In genomic region chr11:128891410-128891861, GRCh38 we compare ENCODE assay signal across 11 cellular contexts. TPM values are rescaled to one million over a fixed set of nuclear protein-coding genes. Genes with fewer than 3 reads are reported as not detected.
DNase-seq lines count a peak whose midpoint lies in the region; ATAC-seq, FAIRE-seq and TF ChIP-seq lines count a peak whose summit lies in the region.
"Had no signal": no experiment of that assay in that cellular context is flagged by ENCODE, and none has a peak within 500 bp of the region (broad histone marks: within the 10 kb centered on the region; RNA-seq: fewer than 3 reads in every experiment).

No MANE protein-coding gene starts in this region.

- H3K27me3 ChIP-seq in esophagus muscularis mucosa = peaks cover 0 to 53% (median 8%) of the 10 kb centered on the region in 4 donors
- no peaks in the 10 kb centered on the region for H3K27me3 ChIP-seq in vagina

- no peak for TF ChIP-seq EP300 in esophagus muscularis mucosa (IDR thresholded peaks at IDR 0.05)

- H3K4me1 Mint-ChIP-seq in nephron progenitor cell = peaks cover 57% of the 10 kb centered on the region
- H3K4me1 Mint-ChIP-seq in activated T-helper 1 cell treated with anti-CD3 and anti-CD28 coated beads, Interleukin-12 subunit alpha, Interleukin-12 subunit beta, Interleukin-2, Interleukin-4 antibody, amounts not matched to agents 30 ng/mL and 10 ng/mL and 1 ng/mL, durations not matched to agents 14 hours and 24 hours and 36 hours (ENCODE audit: low read depth) = peaks cover 6% of the 10 kb centered on the region

- no peak overlapping the region for H3K27ac Mint-ChIP-seq in nephron progenitor cell
- H3K27ac Mint-ChIP-seq in activated T-helper 1 cell treated with anti-CD3 and anti-CD28 coated beads, Interleukin-12 subunit alpha, Interleukin-12 subunit beta, Interleukin-2, Interleukin-4 antibody, amounts not matched to agents 30 ng/mL and 10 ng/mL and 1 ng/mL, durations not matched to agents 14 hours and 24 hours and 36 hours = no peak overlapping the region
- H3K27ac Mint-ChIP-seq: activated CD4-positive, alpha-beta T cell treated with anti-CD3 and anti-CD28 coated beads, Interleukin-2, amount 10 ng/mL, durations not matched to agents 7 days and 5 days had no signal

- H3K36me3 ChIP-seq in esophagus muscularis mucosa (no peaks in the 10 kb centered on the region), vagina (no peaks in the 10 kb centered on the region)

- no peak for TF ChIP-seq POLR2A in esophagus muscularis mucosa (IDR thresholded peaks at IDR 0.05; ENCODE audit: low read depth)
- no peak for TF ChIP-seq POLR2A in vagina (IDR thresholded peaks at IDR 0.05)

- in situ Hi-C loops in GM13976 (cut with MboI; ENCODE audit: low sequenced_read_pairs, unreplicated experiment) = loop anchor here (25.0 kb wide), 1 partner anchor 446 kb away; no protein-coding TSS in a partner anchor

- no peak overlapping the region for H3K27ac ChIP-seq in esophagus muscularis mucosa (replicated peaks in 1 of 4)
- H3K27ac ChIP-seq in vagina = no peak overlapping the region

- 30% methylated on average over 9 of the region's 10 CpGs for WGBS in esophagus muscularis mucosa

- H3K9me3 Mint-ChIP-seq in nephron progenitor cell = no peaks in the 10 kb centered on the region
- no peaks in the 10 kb centered on the region for H3K9me3 Mint-ChIP-seq in activated T-helper 1 cell treated with anti-CD3 and anti-CD28 coated beads, Interleukin-12 subunit alpha, Interleukin-12 subunit beta, Interleukin-2, Interleukin-4 antibody, amounts not matched to agents 30 ng/mL and 10 ng/mL and 1 ng/mL, durations not matched to agents 14 hours and 24 hours and 36 hours
- H3K9me3 Mint-ChIP-seq: activated CD4-positive, alpha-beta T cell treated with anti-CD3 and anti-CD28 coated beads, Interleukin-2, amount 10 ng/mL, durations not matched to agents 7 days and 5 days had no signal

- H3K4me1 ChIP-seq in esophagus muscularis mucosa (peaks cover 19 to 27% (median 20%) of the 10 kb centered on the region in 4 donors), vagina (peaks cover 12% of the 10 kb centered on the region)

- H3K4me3 Mint-ChIP-seq in nephron progenitor cell = peak overlapping the region; percentile 84
- H3K4me3 Mint-ChIP-seq in activated T-helper 1 cell treated with anti-CD3 and anti-CD28 coated beads, Interleukin-12 subunit alpha, Interleukin-12 subunit beta, Interleukin-2, Interleukin-4 antibody, amounts not matched to agents 30 ng/mL and 10 ng/mL and 1 ng/mL, durations not matched to agents 14 hours and 24 hours and 36 hours = no peak overlapping the region

- H3K9me3 ChIP-seq in esophagus muscularis mucosa (no peaks in the 10 kb centered on the region), vagina (no peaks in the 10 kb centered on the region)

- DNase-seq in cardiac septum (ENCODE audit: low spot score) (peak; percentile 69), Right ventricle myocardium superior (no peak), esophagus muscularis mucosa (ENCODE audit: extremely low spot score) (no peak), nephron progenitor cell (peak; percentile 20), vagina (ENCODE audit: extremely low spot score in 2 of 2) (no peak), GM13976 (ENCODE audit: low spot score) (no peak), urothelium cell line (ENCODE audit: low spot score) (no peak)
- DNase-seq in activated T-helper 1 cell treated with anti-CD3 and anti-CD28 coated beads, Interleukin-12 subunit alpha, Interleukin-12 subunit beta, Interleukin-2, Interleukin-4 antibody, amounts not matched to agents 30 ng/mL and 10 ng/mL and 1 ng/mL, durations not matched to agents 14 hours and 24 hours and 36 hours (ENCODE audit: low spot score) = no peak
- DNase-seq: activated CD4-positive, alpha-beta T cell treated with anti-CD3 and anti-CD28 coated beads, Interleukin-2, amount 10 ng/mL, durations not matched to agents 7 days and 5 days; cerebellar nuclear complex had no signal

- H3K27me3 Mint-ChIP-seq in nephron progenitor cell (ENCODE audit: low read depth, poor library complexity) = peaks cover 58% of the 10 kb centered on the region
- H3K27me3 Mint-ChIP-seq in activated T-helper 1 cell treated with anti-CD3 and anti-CD28 coated beads, Interleukin-12 subunit alpha, Interleukin-12 subunit beta, Interleukin-2, Interleukin-4 antibody, amounts not matched to agents 30 ng/mL and 10 ng/mL and 1 ng/mL, durations not matched to agents 14 hours and 24 hours and 36 hours (ENCODE audit: insufficient read depth) = peaks cover 57% of the 10 kb centered on the region

- ATAC-seq in Right ventricle myocardium superior (ENCODE audit: poor library complexity) = no peak

- peak overlapping the region; percentile 57 to 66 (median 58) for H3K4me3 ChIP-seq in esophagus muscularis mucosa
- H3K4me3 ChIP-seq in vagina = peak overlapping the region; percentile 44 to 70

- H3K36me3 Mint-ChIP-seq in nephron progenitor cell (ENCODE audit: low read depth) = no peaks in the 10 kb centered on the region
- no peaks in the 10 kb centered on the region for H3K36me3 Mint-ChIP-seq in activated T-helper 1 cell treated with anti-CD3 and anti-CD28 coated beads, Interleukin-12 subunit alpha, Interleukin-12 subunit beta, Interleukin-2, Interleukin-4 antibody, amounts not matched to agents 30 ng/mL and 10 ng/mL and 1 ng/mL, durations not matched to agents 14 hours and 24 hours and 36 hours (ENCODE audit: low read depth)

- intact Hi-C loops in cardiac septum (cut with DNase I) (loop anchor here (2.0 kb wide), 1 partner anchor 13 kb away; no protein-coding TSS in a partner anchor), Right ventricle myocardium superior (cut with DNase I) (no loop called here), esophagus muscularis mucosa (cut with DNase I) (no loop called here), vagina (cut with DNase I) (no loop called here)
- intact Hi-C loops in activated T-helper 1 cell treated with anti-CD3 and anti-CD28 coated beads, Interleukin-12 subunit alpha, Interleukin-12 subunit beta, Interleukin-2, Interleukin-4 antibody, amounts not matched to agents 30 ng/mL and 10 ng/mL and 1 ng/mL, durations not matched to agents 14 hours and 24 hours and 36 hours (cut with micrococcal nuclease) = no loop called here

- TF ChIP-seq CTCF in esophagus muscularis mucosa (IDR thresholded peaks at IDR 0.05) (no peak), nephron progenitor cell (IDR thresholded peaks at IDR 0.05) (no peak), vagina (IDR thresholded peaks at IDR 0.05) (no peak), GM13976 (IDR thresholded peaks at IDR 0.05; ENCODE audit: borderline replicate concordance, control extremely low read depth, extremely low read depth, insufficient read depth, missing control alignments) (no peak)

- no peak for FAIRE-seq in urothelium cell line (lab: Jason Lieb, UNC)

RNA-seq across cellular contexts. Expression of gene KCNJ5, which starts 0.3 kb away (rescaled TPM):
- total RNA-seq in cardiac septum (12.1 TPM), Right ventricle myocardium superior (4.4 TPM), esophagus muscularis mucosa (1 to 10 TPM in 2 of 4 donors, under 1 TPM in 2; 0.80 to 3.8 (median 1.00) TPM), vagina (1.5 TPM)
- total RNA-seq in activated T-helper 1 cell treated with anti-CD3 and anti-CD28 coated beads, Interleukin-12 subunit alpha, Interleukin-12 subunit beta, Interleukin-2, Interleukin-4 antibody, amounts not matched to agents 30 ng/mL and 10 ng/mL and 1 ng/mL, durations not matched to agents 14 hours and 24 hours and 36 hours = 0.12 TPM in 1 of 2 replicates, not detected in the other
- total RNA-seq: activated CD4-positive, alpha-beta T cell treated with anti-CD3 and anti-CD28 coated beads, Interleukin-2, amount 10 ng/mL, durations not matched to agents 7 days and 5 days; CD4-positive, CD25-positive, alpha-beta regulatory T cell had no signal

RNA-seq across cellular contexts. Expression of gene KCNJ1, which starts 24.3 kb away (rescaled TPM):
- total RNA-seq in cardiac septum (not detected), Right ventricle myocardium superior (not detected), esophagus muscularis mucosa (not detected), vagina (1.5 TPM)
- total RNA-seq in activated T-helper 1 cell treated with anti-CD3 and anti-CD28 coated beads, Interleukin-12 subunit alpha, Interleukin-12 subunit beta, Interleukin-2, Interleukin-4 antibody, amounts not matched to agents 30 ng/mL and 10 ng/mL and 1 ng/mL, durations not matched to agents 14 hours and 24 hours and 36 hours = not detected in 2 replicates
- total RNA-seq: activated CD4-positive, alpha-beta T cell treated with anti-CD3 and anti-CD28 coated beads, Interleukin-2, amount 10 ng/mL, durations not matched to agents 7 days and 5 days; CD4-positive, CD25-positive, alpha-beta regulatory T cell had no signal

RNA-seq across cellular contexts. Expression of gene TP53AIP1, which starts 51.2 kb away (rescaled TPM):
- total RNA-seq in cardiac septum = not detected
- not detected for total RNA-seq in Right ventricle myocardium superior
- total RNA-seq in esophagus muscularis mucosa = under 1 TPM in 1 of 4 donors, not detected in 3; 0.57 TPM
- total RNA-seq in vagina = 3.7 TPM
- not detected in 2 replicates for total RNA-seq in activated T-helper 1 cell treated with anti-CD3 and anti-CD28 coated beads, Interleukin-12 subunit alpha, Interleukin-12 subunit beta, Interleukin-2, Interleukin-4 antibody, amounts not matched to agents 30 ng/mL and 10 ng/mL and 1 ng/mL, durations not matched to agents 14 hours and 24 hours and 36 hours
- total RNA-seq: activated CD4-positive, alpha-beta T cell treated with anti-CD3 and anti-CD28 coated beads, Interleukin-2, amount 10 ng/mL, durations not matched to agents 7 days and 5 days; CD4-positive, CD25-positive, alpha-beta regulatory T cell had no signal

Comparison
In these comparisons a context has a peak if more than half of its experiments do, and no peak if none do; other contexts are left out.
1. DNase-seq: peak in cardiac septum (single experiment) and nephron progenitor cell (single experiment); none in Right ventricle myocardium superior (single experiment), esophagus muscularis mucosa (single experiment), vagina (0 of 2), activated T-helper 1 cell treated with anti-CD3 and anti-CD28 coated beads, Interleukin-12 subunit alpha, Interleukin-12 subunit beta, Interleukin-2, Interleukin-4 antibody, amounts not matched to agents 30 ng/mL and 10 ng/mL and 1 ng/mL, durations not matched to agents 14 hours and 24 hours and 36 hours (single experiment), GM13976 (single experiment) and urothelium cell line (single experiment).